Comparison of ENCODE assay signal across 1 cellular context in the genomic region with DNA sequence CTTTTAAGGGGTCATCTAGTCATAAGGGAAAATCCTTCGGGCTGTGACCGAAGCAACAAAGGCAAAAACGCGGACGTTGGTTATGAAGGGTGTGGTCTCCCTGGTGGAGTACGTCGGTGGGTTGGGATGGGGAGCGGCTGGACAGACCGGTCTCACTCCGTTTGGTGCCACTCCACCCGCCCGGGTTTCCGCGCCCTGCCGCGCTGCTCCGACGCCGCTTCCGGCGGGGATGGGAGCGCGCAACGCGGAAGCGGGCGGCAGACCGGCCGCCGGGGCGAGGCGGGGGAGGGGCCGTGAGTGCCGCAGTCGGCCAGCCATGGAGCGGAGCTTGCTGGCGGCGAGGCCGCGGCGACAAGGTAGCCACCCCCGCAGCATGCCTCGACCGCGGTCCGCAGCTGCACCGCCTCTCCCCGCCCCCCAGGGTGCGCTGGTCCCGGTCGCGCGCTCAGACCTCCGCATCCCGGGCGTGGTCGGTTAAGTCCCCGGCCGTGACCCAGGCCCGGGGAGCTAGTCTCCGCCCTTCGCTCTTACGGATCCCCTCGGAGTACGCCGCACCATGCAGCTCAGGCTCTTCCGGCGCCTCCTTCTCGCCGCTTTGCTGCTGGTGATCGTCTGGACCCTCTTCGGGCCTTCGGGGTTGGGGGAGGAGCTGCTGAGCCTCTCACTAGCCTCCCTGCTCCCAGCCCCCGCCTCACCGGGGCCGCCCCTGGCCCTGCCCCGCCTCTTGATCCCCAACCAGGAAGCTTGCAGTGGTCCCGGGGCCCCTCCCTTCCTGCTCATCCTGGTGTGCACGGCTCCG.
TF ChIP-seq lines count a peak whose summit lies in the region.

A gene with protein sequence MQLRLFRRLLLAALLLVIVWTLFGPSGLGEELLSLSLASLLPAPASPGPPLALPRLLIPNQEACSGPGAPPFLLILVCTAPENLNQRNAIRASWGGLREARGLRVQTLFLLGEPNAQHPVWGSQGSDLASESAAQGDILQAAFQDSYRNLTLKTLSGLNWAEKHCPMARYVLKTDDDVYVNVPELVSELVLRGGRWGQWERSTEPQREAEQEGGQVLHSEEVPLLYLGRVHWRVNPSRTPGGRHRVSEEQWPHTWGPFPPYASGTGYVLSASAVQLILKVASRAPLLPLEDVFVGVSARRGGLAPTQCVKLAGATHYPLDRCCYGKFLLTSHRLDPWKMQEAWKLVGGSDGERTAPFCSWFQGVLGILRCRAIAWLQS (plus strand): TSS at position 260 of the 799 bp plus-strand sequence. CDS start 297 bp downstream, at position 557.

TF ChIP-seq in K562, 482 proteins besides CTCF, POLR2A, EP300 and RAD21 (continued from another document and continues in another):
- TF ChIP-seq, protein P1, sequence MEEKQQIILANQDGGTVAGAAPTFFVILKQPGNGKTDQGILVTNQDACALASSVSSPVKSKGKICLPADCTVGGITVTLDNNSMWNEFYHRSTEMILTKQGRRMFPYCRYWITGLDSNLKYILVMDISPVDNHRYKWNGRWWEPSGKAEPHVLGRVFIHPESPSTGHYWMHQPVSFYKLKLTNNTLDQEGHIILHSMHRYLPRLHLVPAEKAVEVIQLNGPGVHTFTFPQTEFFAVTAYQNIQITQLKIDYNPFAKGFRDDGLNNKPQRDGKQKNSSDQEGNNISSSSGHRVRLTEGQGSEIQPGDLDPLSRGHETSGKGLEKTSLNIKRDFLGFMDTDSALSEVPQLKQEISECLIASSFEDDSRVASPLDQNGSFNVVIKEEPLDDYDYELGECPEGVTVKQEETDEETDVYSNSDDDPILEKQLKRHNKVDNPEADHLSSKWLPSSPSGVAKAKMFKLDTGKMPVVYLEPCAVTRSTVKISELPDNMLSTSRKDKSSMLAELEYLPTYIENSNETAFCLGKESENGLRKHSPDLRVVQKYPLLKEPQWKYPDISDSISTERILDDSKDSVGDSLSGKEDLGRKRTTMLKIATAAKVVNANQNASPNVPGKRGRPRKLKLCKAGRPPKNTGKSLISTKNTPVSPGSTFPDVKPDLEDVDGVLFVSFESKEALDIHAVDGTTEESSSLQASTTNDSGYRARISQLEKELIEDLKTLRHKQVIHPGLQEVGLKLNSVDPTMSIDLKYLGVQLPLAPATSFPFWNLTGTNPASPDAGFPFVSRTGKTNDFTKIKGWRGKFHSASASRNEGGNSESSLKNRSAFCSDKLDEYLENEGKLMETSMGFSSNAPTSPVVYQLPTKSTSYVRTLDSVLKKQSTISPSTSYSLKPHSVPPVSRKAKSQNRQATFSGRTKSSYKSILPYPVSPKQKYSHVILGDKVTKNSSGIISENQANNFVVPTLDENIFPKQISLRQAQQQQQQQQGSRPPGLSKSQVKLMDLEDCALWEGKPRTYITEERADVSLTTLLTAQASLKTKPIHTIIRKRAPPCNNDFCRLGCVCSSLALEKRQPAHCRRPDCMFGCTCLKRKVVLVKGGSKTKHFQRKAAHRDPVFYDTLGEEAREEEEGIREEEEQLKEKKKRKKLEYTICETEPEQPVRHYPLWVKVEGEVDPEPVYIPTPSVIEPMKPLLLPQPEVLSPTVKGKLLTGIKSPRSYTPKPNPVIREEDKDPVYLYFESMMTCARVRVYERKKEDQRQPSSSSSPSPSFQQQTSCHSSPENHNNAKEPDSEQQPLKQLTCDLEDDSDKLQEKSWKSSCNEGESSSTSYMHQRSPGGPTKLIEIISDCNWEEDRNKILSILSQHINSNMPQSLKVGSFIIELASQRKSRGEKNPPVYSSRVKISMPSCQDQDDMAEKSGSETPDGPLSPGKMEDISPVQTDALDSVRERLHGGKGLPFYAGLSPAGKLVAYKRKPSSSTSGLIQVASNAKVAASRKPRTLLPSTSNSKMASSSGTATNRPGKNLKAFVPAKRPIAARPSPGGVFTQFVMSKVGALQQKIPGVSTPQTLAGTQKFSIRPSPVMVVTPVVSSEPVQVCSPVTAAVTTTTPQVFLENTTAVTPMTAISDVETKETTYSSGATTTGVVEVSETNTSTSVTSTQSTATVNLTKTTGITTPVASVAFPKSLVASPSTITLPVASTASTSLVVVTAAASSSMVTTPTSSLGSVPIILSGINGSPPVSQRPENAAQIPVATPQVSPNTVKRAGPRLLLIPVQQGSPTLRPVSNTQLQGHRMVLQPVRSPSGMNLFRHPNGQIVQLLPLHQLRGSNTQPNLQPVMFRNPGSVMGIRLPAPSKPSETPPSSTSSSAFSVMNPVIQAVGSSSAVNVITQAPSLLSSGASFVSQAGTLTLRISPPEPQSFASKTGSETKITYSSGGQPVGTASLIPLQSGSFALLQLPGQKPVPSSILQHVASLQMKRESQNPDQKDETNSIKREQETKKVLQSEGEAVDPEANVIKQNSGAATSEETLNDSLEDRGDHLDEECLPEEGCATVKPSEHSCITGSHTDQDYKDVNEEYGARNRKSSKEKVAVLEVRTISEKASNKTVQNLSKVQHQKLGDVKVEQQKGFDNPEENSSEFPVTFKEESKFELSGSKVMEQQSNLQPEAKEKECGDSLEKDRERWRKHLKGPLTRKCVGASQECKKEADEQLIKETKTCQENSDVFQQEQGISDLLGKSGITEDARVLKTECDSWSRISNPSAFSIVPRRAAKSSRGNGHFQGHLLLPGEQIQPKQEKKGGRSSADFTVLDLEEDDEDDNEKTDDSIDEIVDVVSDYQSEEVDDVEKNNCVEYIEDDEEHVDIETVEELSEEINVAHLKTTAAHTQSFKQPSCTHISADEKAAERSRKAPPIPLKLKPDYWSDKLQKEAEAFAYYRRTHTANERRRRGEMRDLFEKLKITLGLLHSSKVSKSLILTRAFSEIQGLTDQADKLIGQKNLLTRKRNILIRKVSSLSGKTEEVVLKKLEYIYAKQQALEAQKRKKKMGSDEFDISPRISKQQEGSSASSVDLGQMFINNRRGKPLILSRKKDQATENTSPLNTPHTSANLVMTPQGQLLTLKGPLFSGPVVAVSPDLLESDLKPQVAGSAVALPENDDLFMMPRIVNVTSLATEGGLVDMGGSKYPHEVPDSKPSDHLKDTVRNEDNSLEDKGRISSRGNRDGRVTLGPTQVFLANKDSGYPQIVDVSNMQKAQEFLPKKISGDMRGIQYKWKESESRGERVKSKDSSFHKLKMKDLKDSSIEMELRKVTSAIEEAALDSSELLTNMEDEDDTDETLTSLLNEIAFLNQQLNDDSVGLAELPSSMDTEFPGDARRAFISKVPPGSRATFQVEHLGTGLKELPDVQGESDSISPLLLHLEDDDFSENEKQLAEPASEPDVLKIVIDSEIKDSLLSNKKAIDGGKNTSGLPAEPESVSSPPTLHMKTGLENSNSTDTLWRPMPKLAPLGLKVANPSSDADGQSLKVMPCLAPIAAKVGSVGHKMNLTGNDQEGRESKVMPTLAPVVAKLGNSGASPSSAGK (IDR thresholded peaks at IDR 0.05): no peak
- TF ChIP-seq ZC3H4 (CRISPR knock-in tag; IDR thresholded peaks at IDR 0.05; ENCODE audit: borderline replicate concordance) (no peak; the same call in 1 of the 2 replicates), ASH1L (IDR thresholded peaks at IDR 0.05; ENCODE audit: borderline replicate concordance, low read depth, partially characterized antibody) (no peak), FOXM1 (IDR thresholded peaks at IDR 0.05; ENCODE audit: low read depth) (no peak), FOXM1 (CRISPR knock-in tag; IDR thresholded peaks at IDR 0.05; ENCODE audit: low read depth) (peak; percentile 97), ZNF76 (CRISPR knock-in tag; IDR thresholded peaks at IDR 0.05; ENCODE audit: borderline replicate concordance) (0 out of 2 replicates have a peak, but pooled peaks have one; percentile 55), ZNF347 (CRISPR knock-in tag; IDR thresholded peaks at IDR 0.05; ENCODE audit: low read depth) (0 out of 2 replicates have a peak, but pooled peaks have one; percentile 18), RCOR1 (IDR thresholded peaks at IDR 0.05; ENCODE audit: borderline replicate concordance in 1 of 2, low read depth in 2 of 2, low read length in 2 of 2) (peak in 1 of 2 experiments; percentile 69; a peak in 1 of 4 replicates), FOS (IDR thresholded peaks at IDR 0.05; ENCODE audit: extremely low read depth, insufficient read length) (no peak), TCF3 (CRISPR knock-in tag; IDR thresholded peaks at IDR 0.05) (peak; percentile 52), SNIP1 (IDR thresholded peaks at IDR 0.05; ENCODE audit: low read depth) (no peak), HDAC3 (IDR thresholded peaks at IDR 0.05; ENCODE audit: borderline replicate concordance, partially characterized antibody) (no peak), SMARCC2 (IDR thresholded peaks at IDR 0.05; ENCODE audit: low read depth) (no peak), HDAC2 (IDR thresholded peaks at IDR 0.05) (peak; percentile 51; the same call in 1 of the 2 replicates), NONO (IDR thresholded peaks at IDR 0.05; ENCODE audit: low read depth in 2 of 2, low read length in 1 of 2) (peak in 1 of 2 experiments; percentile 97; a peak in 3 of 4 replicates), ZNF445 (CRISPR knock-in tag; IDR thresholded peaks at IDR 0.05; ENCODE audit: low read depth) (peak; percentile 87), ZNF239 (CRISPR knock-in tag; IDR thresholded peaks at IDR 0.05) (no peak), FOSL1 (tag; conservative IDR thresholded peaks at IDR 0.05) (0 out of 2 replicates have a peak, but pooled peaks have one; percentile 24), MEF2D (tag; conservative IDR thresholded peaks at IDR 0.05; ENCODE audit: low read depth) (no peak), ESRRA (IDR thresholded peaks at IDR 0.05; ENCODE audit: borderline replicate concordance, low read depth) (peak; percentile 90), E2F3 (CRISPR knock-in tag; IDR thresholded peaks at IDR 0.05) (0 out of 2 replicates have a peak, but pooled peaks have one; percentile 49), SLC30A9 (CRISPR knock-in tag; IDR thresholded peaks at IDR 0.05) (no peak), FIP1L1 (IDR thresholded peaks at IDR 0.05; ENCODE audit: low read depth, low read length, poor library complexity, severe bottlenecking) (peak; percentile 99), RHOXF2B (CRISPR knock-in tag; conservative IDR thresholded peaks at IDR 0.05) (peak; percentile 83; the same call in 1 of the 2 replicates), MXI1 (IDR thresholded peaks at IDR 0.05; ENCODE audit: low read depth, low read length) (peak; percentile 35; the same call in 1 of the 2 replicates), GTF2F1 (IDR thresholded peaks at IDR 0.05; ENCODE audit: low read depth, low read length) (no peak), SIN3B (IDR thresholded peaks at IDR 0.05; ENCODE audit: low read depth) (peak; percentile 70), TBP (optimal IDR thresholded peaks at IDR 0.05; ENCODE audit: low read depth, low read length) (no peak), ETV6 (IDR thresholded peaks at IDR 0.05; ENCODE audit: borderline replicate concordance in 1 of 2, low read depth in 2 of 2, low read length in 1 of 2) (peak in 1 of 2 experiments; percentile 73; a peak in 2 of 4 replicates), ETV6 (CRISPR knock-in tag; IDR thresholded peaks at IDR 0.05; ENCODE audit: borderline replicate concordance) (no peak), BCL6 (CRISPR knock-in tag; IDR thresholded peaks at IDR 0.05) (0 out of 2 replicates have a peak, but pooled peaks have one; percentile 17)
- TF ChIP-seq, protein P2, sequence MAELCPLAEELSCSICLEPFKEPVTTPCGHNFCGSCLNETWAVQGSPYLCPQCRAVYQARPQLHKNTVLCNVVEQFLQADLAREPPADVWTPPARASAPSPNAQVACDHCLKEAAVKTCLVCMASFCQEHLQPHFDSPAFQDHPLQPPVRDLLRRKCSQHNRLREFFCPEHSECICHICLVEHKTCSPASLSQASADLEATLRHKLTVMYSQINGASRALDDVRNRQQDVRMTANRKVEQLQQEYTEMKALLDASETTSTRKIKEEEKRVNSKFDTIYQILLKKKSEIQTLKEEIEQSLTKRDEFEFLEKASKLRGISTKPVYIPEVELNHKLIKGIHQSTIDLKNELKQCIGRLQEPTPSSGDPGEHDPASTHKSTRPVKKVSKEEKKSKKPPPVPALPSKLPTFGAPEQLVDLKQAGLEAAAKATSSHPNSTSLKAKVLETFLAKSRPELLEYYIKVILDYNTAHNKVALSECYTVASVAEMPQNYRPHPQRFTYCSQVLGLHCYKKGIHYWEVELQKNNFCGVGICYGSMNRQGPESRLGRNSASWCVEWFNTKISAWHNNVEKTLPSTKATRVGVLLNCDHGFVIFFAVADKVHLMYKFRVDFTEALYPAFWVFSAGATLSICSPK (IDR thresholded peaks at IDR 0.05; ENCODE audit: borderline replicate concordance): no peak
- TF ChIP-seq, protein P3, sequence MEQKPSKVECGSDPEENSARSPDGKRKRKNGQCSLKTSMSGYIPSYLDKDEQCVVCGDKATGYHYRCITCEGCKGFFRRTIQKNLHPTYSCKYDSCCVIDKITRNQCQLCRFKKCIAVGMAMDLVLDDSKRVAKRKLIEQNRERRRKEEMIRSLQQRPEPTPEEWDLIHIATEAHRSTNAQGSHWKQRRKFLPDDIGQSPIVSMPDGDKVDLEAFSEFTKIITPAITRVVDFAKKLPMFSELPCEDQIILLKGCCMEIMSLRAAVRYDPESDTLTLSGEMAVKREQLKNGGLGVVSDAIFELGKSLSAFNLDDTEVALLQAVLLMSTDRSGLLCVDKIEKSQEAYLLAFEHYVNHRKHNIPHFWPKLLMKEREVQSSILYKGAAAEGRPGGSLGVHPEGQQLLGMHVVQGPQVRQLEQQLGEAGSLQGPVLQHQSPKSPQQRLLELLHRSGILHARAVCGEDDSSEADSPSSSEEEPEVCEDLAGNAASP (IDR thresholded peaks at IDR 0.05): no peak
- TF ChIP-seq, protein P4, sequence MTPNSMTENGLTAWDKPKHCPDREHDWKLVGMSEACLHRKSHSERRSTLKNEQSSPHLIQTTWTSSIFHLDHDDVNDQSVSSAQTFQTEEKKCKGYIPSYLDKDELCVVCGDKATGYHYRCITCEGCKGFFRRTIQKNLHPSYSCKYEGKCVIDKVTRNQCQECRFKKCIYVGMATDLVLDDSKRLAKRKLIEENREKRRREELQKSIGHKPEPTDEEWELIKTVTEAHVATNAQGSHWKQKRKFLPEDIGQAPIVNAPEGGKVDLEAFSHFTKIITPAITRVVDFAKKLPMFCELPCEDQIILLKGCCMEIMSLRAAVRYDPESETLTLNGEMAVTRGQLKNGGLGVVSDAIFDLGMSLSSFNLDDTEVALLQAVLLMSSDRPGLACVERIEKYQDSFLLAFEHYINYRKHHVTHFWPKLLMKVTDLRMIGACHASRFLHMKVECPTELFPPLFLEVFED (CRISPR knock-in tag; conservative IDR thresholded peaks at IDR 0.05): peak; percentile 98
- TF ChIP-seq, protein P5, sequence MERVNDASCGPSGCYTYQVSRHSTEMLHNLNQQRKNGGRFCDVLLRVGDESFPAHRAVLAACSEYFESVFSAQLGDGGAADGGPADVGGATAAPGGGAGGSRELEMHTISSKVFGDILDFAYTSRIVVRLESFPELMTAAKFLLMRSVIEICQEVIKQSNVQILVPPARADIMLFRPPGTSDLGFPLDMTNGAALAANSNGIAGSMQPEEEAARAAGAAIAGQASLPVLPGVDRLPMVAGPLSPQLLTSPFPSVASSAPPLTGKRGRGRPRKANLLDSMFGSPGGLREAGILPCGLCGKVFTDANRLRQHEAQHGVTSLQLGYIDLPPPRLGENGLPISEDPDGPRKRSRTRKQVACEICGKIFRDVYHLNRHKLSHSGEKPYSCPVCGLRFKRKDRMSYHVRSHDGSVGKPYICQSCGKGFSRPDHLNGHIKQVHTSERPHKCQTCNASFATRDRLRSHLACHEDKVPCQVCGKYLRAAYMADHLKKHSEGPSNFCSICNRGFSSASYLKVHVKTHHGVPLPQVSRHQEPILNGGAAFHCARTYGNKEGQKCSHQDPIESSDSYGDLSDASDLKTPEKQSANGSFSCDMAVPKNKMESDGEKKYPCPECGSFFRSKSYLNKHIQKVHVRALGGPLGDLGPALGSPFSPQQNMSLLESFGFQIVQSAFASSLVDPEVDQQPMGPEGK (CRISPR knock-in tag; IDR thresholded peaks at IDR 0.05; ENCODE audit: borderline replicate concordance): peak; percentile 25; the same call in 1 of the 2 replicates
- TF ChIP-seq, protein P6, sequence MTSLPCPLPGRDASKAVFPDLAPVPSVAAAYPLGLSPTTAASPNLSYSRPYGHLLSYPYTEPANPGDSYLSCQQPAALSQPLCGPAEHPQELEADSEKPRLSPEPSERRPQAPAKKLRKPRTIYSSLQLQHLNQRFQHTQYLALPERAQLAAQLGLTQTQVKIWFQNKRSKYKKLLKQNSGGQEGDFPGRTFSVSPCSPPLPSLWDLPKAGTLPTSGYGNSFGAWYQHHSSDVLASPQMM (CRISPR knock-in tag; IDR thresholded peaks at IDR 0.05): 0 out of 2 replicates have a peak, but pooled peaks have one; percentile 14
